Comparison of ENCODE assay signal across 19 cellular contexts in the genomic region with DNA sequence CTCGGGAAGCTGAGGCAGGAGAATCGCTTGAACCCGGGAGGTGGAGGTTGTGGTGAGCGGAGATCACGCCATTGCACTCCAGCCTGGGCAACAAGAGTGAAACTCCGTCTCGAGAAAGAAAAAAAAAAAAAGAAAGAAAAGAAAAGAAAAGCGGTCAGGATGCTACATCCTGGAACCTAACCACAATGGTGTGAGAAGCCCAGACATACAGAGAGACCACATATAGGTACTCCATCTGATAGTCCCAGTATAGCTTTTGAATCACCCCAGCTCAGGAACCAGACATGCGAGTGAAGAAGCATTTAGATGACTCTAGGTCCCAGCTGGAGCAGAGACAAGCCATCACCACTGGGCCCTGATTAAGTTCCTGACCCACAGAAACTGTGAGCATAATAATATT. TPM values are rescaled to one million over a fixed set of nuclear protein-coding genes. Genes with fewer than 3 reads are reported as not detected.
"Had no signal": no experiment of that assay in that cellular context is flagged by ENCODE, and none has a peak within 500 bp of the region (broad histone marks: within the 10 kb centered on the region; RNA-seq: fewer than 3 reads in every experiment).

No MANE protein-coding gene starts in this region.

- H3K9me3 ChIP-seq: ascending aorta, sigmoid colon, stomach, thoracic aorta had no signal

- ATAC-seq: left lobe of liver; naive thymus-derived CD8-positive, alpha-beta T cell had no signal

- H3K27ac ChIP-seq: ascending aorta, sigmoid colon, stomach, thoracic aorta, VCaP had no signal

- H3K36me3 Mint-ChIP-seq: naive thymus-derived CD8-positive, alpha-beta T cell had no signal

- H3K4me1 ChIP-seq: ascending aorta, sigmoid colon, stomach had no signal

- H3K27ac Mint-ChIP-seq: activated T-helper 1 cell treated with anti-CD3 and anti-CD28 coated beads, Interleukin-12 subunit alpha, Interleukin-12 subunit beta, Interleukin-2, Interleukin-4 antibody, amounts not matched to agents 30 ng/mL and 10 ng/mL and 1 ng/mL, durations not matched to agents 14 hours and 24 hours and 36 hours had no signal

- H3K27me3 ChIP-seq: ascending aorta had no signal

- H3K36me3 ChIP-seq: ascending aorta, sigmoid colon, stomach, thoracic aorta had no signal

- DNase-seq: activated CD8-positive, alpha-beta memory T cell treated with anti-CD3 and anti-CD28 coated beads, Interleukin-2, amount 50 U/mL, for 4 hours; foreskin melanocyte; mammary epithelial cell; stimulated activated CD4-positive, alpha-beta T cell treated with anti-CD3 and anti-CD28 coated beads, Interleukin-2, amount 100 ng/mL, for 48 hours; stimulated activated CD8-positive, alpha-beta memory T cell treated with anti-CD3 and anti-CD28 coated beads, Interleukin-4, amount 100 ng/mL, for 48 hours; stomach had no signal

- H3K9me3 Mint-ChIP-seq: activated T-helper 1 cell treated with anti-CD3 and anti-CD28 coated beads, Interleukin-12 subunit alpha, Interleukin-12 subunit beta, Interleukin-2, Interleukin-4 antibody, amounts not matched to agents 30 ng/mL and 10 ng/mL and 1 ng/mL, durations not matched to agents 14 hours and 24 hours and 36 hours; naive thymus-derived CD8-positive, alpha-beta T cell had no signal

- H3K4me3 ChIP-seq: ascending aorta, sigmoid colon, stomach, thoracic aorta had no signal

- H3K4me3 Mint-ChIP-seq: activated T-helper 1 cell treated with anti-CD3 and anti-CD28 coated beads, Interleukin-12 subunit alpha, Interleukin-12 subunit beta, Interleukin-2, Interleukin-4 antibody, amounts not matched to agents 30 ng/mL and 10 ng/mL and 1 ng/mL, durations not matched to agents 14 hours and 24 hours and 36 hours had no signal

RNA-seq across cellular contexts. Expression of a gene that starts 3.2 kb away (rescaled TPM):
- total RNA-seq: ascending aorta; bronchial epithelial cell; left lobe of liver; mammary epithelial cell; mononuclear cell; naive thymus-derived CD8-positive, alpha-beta T cell; osteoblast; pulmonary artery endothelial cell; sigmoid colon; SK-MEL-5; stomach; thoracic aorta; ureter had no signal
- polyA plus RNA-seq: mammary epithelial cell, stomach had no signal

RNA-seq across cellular contexts. Expression of a gene that starts 21.3 kb away (rescaled TPM):
- total RNA-seq: ascending aorta had no signal

RNA-seq across cellular contexts. Expression of a gene that starts 31.2 kb away (rescaled TPM):
- total RNA-seq: activated T-helper 1 cell treated with anti-CD3 and anti-CD28 coated beads, Interleukin-12 subunit alpha, Interleukin-12 subunit beta, Interleukin-2, Interleukin-4 antibody, amounts not matched to agents 30 ng/mL and 10 ng/mL and 1 ng/mL, durations not matched to agents 14 hours and 24 hours and 36 hours; ascending aorta; bronchial epithelial cell; left lobe of liver; mammary epithelial cell; mononuclear cell; naive thymus-derived CD8-positive, alpha-beta T cell; osteoblast; pulmonary artery endothelial cell; sigmoid colon; SK-MEL-5; stomach; thoracic aorta; ureter had no signal
- polyA plus RNA-seq: mammary epithelial cell; naive thymus-derived CD8-positive, alpha-beta T cell; sigmoid colon; stomach had no signal

RNA-seq across cellular contexts. Expression of a gene that starts 36.4 kb away (rescaled TPM):
- total RNA-seq: bronchial epithelial cell, mammary epithelial cell had no signal
